Comparison of ENCODE assay signal across 21 cellular contexts in the genomic region with DNA sequence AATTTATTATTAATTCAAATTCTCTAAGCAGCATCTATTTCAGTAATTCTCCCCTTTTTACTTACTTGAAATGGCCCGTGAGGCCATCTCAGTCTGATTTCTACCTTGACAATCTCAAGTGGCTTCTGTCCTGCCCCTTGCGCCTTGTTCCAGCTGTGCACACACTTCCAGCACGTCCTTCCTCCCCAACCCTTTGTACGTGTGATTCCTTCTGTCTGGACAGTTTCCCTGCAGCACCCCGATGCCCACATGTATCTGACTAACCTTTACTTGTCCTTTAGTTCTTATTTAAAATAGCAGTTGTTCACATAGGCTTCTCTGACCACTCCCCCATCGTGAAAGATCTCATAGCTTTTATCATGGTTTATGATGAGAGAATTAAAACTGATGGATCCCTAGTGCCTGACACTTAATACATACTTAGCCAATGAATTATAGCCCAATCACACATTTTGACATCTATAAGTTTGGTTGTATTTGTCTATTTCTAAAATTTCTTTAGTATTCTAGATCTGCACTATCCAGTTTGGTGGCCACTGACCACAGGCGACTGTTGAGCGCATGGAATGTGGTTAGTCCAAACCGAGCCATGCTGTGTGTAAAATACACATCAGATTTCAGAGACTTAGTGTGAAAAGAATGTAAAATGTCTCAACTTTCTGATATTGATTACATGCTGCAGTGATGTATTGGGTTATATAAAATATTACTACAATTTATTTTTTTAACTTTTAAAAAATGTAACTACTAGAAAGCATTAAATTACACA. TPM values are rescaled to one million over a fixed set of nuclear protein-coding genes. Genes with fewer than 3 reads are reported as not detected.
A peak's percentile ranks its signal among the peaks of the same experiment; 100 is the strongest.
DNase-seq lines count a peak whose midpoint lies in the region; ATAC-seq and TF ChIP-seq lines count a peak whose summit lies in the region.
"Had no signal": no experiment of that assay in that cellular context is flagged by ENCODE, and none has a peak within 500 bp of the region (broad histone marks: within the 10 kb centered on the region; RNA-seq: fewer than 3 reads in every experiment).

No MANE protein-coding gene starts in this region.

- CTCF ChIA-PET in activated CD8-positive, alpha-beta T cell treated with anti-CD3 and anti-CD28 coated beads for 36 hours (lab: Charles Lee): no interaction called here
- CTCF ChIA-PET in activated CD8-positive, alpha-beta T cell treated with anti-CD3 and anti-CD28 coated beads, Interleukin-2, amount 10 ng/mL, durations not matched to agents 7 days and 5 days (lab: Charles Lee): no interaction called here

- H3K36me3 ChIP-seq in spleen: peaks cover 0 to 33% (median 6%) of the 10 kb centered on the region in 6 donors

- H3K27me3 ChIP-seq in spleen (replicated peaks in 1 of 7): no peaks in the 10 kb centered on the region
- H3K27me3 ChIP-seq: BLaER1 had no signal

- H3K9me3 Mint-ChIP-seq in activated CD8-positive, alpha-beta T cell treated with anti-CD3 and anti-CD28 coated beads for 36 hours: no peaks in the 10 kb centered on the region
- no peaks in the 10 kb centered on the region for H3K9me3 Mint-ChIP-seq in activated CD8-positive, alpha-beta T cell treated with anti-CD3 and anti-CD28 coated beads, Interleukin-2, amount 10 ng/mL, durations not matched to agents 7 days and 5 days (ENCODE audit: insufficient read depth)
- no peaks in the 10 kb centered on the region for H3K9me3 Mint-ChIP-seq in chondrocyte (ENCODE audit: low read depth)
- H3K9me3 Mint-ChIP-seq: naive thymus-derived CD8-positive, alpha-beta T cell; stimulated activated effector memory CD8-positive, alpha-beta T cell treated with anti-CD3 and anti-CD28 coated beads, Interleukin-12 subunit alpha, Interleukin-12 subunit beta, amount 100 ng/mL, for 72 hours; T-cell had no signal

- no peak for TF ChIP-seq POLR2A in spleen (IDR thresholded peaks at IDR 0.05)

- H3K27me3 Mint-ChIP-seq in activated CD8-positive, alpha-beta T cell treated with anti-CD3 and anti-CD28 coated beads for 36 hours: no peaks in the 10 kb centered on the region
- H3K27me3 Mint-ChIP-seq in activated CD8-positive, alpha-beta T cell treated with anti-CD3 and anti-CD28 coated beads, Interleukin-2, amount 10 ng/mL, durations not matched to agents 7 days and 5 days (ENCODE audit: low read depth): no peaks in the 10 kb centered on the region
- H3K27me3 Mint-ChIP-seq in chondrocyte (ENCODE audit: low read depth): no peaks in the 10 kb centered on the region
- H3K27me3 Mint-ChIP-seq: naive thymus-derived CD8-positive, alpha-beta T cell; T-cell had no signal

- no peaks in the 10 kb centered on the region for H3K9me3 ChIP-seq in spleen
- H3K9me3 ChIP-seq: BLaER1 had no signal

- TF ChIP-seq CTCF in activated CD8-positive, alpha-beta T cell treated with anti-CD3 and anti-CD28 coated beads for 36 hours (IDR thresholded peaks at IDR 0.05): no peak
- TF ChIP-seq CTCF in chondrocyte (IDR thresholded peaks at IDR 0.05) (no peak), spleen (IDR thresholded peaks at IDR 0.05 in 8 of 11, conservative IDR thresholded peaks at IDR 0.05 in 3 of 11) (no peak)

- intact Hi-C loops in activated CD8-positive, alpha-beta T cell treated with anti-CD3 and anti-CD28 coated beads for 36 hours (cut with micrococcal nuclease): no loop called here
- intact Hi-C loops in spleen (cut with DNase I; ENCODE audit: low total_unique reads): no loop called here

- peaks cover 9% of the 10 kb centered on the region for H3K36me3 Mint-ChIP-seq in activated CD8-positive, alpha-beta T cell treated with anti-CD3 and anti-CD28 coated beads for 36 hours (ENCODE audit: low read depth)
- peaks cover 12% of the 10 kb centered on the region for H3K36me3 Mint-ChIP-seq in activated CD8-positive, alpha-beta T cell treated with anti-CD3 and anti-CD28 coated beads, Interleukin-2, amount 10 ng/mL, durations not matched to agents 7 days and 5 days (ENCODE audit: low read depth)
- H3K36me3 Mint-ChIP-seq in chondrocyte (ENCODE audit: low read depth): peaks cover 7% of the 10 kb centered on the region

- WGBS in spleen, 5 donors: 70 to 79% (median 73%) methylated on average over 9 of the region's 9 CpGs

- ATAC-seq in activated CD8-positive, alpha-beta T cell treated with anti-CD3 and anti-CD28 coated beads for 36 hours: no peak
- ATAC-seq in activated CD8-positive, alpha-beta T cell treated with anti-CD3 and anti-CD28 coated beads, Interleukin-2, amount 10 ng/mL, durations not matched to agents 7 days and 5 days: no peak
- ATAC-seq: esophagus mucosa; naive thymus-derived CD8-positive, alpha-beta T cell; sciatic nerve; stimulated activated effector memory CD8-positive, alpha-beta T cell treated with anti-CD3 and anti-CD28 coated beads, Interleukin-12 subunit alpha, Interleukin-12 subunit beta, amount 100 ng/mL, for 72 hours; T-cell had no signal

- peak overlapping the region; percentile 1 for H3K27ac Mint-ChIP-seq in activated CD8-positive, alpha-beta T cell treated with anti-CD3 and anti-CD28 coated beads for 36 hours
- no peak overlapping the region for H3K27ac Mint-ChIP-seq in activated CD8-positive, alpha-beta T cell treated with anti-CD3 and anti-CD28 coated beads, Interleukin-2, amount 10 ng/mL, durations not matched to agents 7 days and 5 days
- H3K27ac Mint-ChIP-seq in chondrocyte (ENCODE audit: unreplicated experiment): peak overlapping the region; percentile 2
- H3K27ac Mint-ChIP-seq: stimulated activated effector memory CD8-positive, alpha-beta T cell treated with anti-CD3 and anti-CD28 coated beads, Interleukin-12 subunit alpha, Interleukin-12 subunit beta, amount 100 ng/mL, for 72 hours; T-cell had no signal

- no peak overlapping the region for H3K27ac ChIP-seq in spleen
- H3K27ac ChIP-seq: BLaER1, parathyroid adenoma had no signal

- no peak for DNase-seq in activated CD8-positive, alpha-beta T cell treated with anti-CD3 and anti-CD28 coated beads for 36 hours
- no peak for DNase-seq in activated CD8-positive, alpha-beta T cell treated with anti-CD3 and anti-CD28 coated beads, Interleukin-2, amount 10 ng/mL, durations not matched to agents 7 days and 5 days
- DNase-seq in M059J (ENCODE audit: low read depth) (peak; percentile 9), chondrocyte (ENCODE audit: low spot score) (no peak), spleen (peak; percentile 17), NCI-H446 treated with DMSO at 0.1 percent for 48 hours (lab: John Stamatoyannopoulos, UW) (no peak), middle frontal gyrus (ENCODE audit: extremely low spot score, low spot score) (no peak)
- no peak for DNase-seq in central memory CD4-positive, alpha-beta T cell
- DNase-seq: activated CD4-positive, alpha-beta T cell treated with anti-CD3 and anti-CD28 coated beads, Interleukin-2, amount 50 U/mL, for 1 hour; activated naive CD4-positive, alpha-beta T cell; amygdala; effector CD8-positive, alpha-beta T cell; mammary epithelial cell; naive thymus-derived CD8-positive, alpha-beta T cell; NCI-H187; T-cell had no signal

- peaks cover 0 to 75% (median 8%) of the 10 kb centered on the region in 6 donors for H3K4me1 ChIP-seq in spleen
- H3K4me1 ChIP-seq: parathyroid adenoma had no signal

- POLR2A ChIA-PET in activated CD8-positive, alpha-beta T cell treated with anti-CD3 and anti-CD28 coated beads for 36 hours (lab: Charles Lee): no interaction called here
- POLR2A ChIA-PET in activated CD8-positive, alpha-beta T cell treated with anti-CD3 and anti-CD28 coated beads, Interleukin-2, amount 10 ng/mL, durations not matched to agents 7 days and 5 days (lab: Charles Lee): no interaction called here

- H3K4me1 Mint-ChIP-seq in activated CD8-positive, alpha-beta T cell treated with anti-CD3 and anti-CD28 coated beads for 36 hours (ENCODE audit: low read depth): peaks cover 39% of the 10 kb centered on the region
- peaks cover 22% of the 10 kb centered on the region for H3K4me1 Mint-ChIP-seq in activated CD8-positive, alpha-beta T cell treated with anti-CD3 and anti-CD28 coated beads, Interleukin-2, amount 10 ng/mL, durations not matched to agents 7 days and 5 days (ENCODE audit: low read depth)
- H3K4me1 Mint-ChIP-seq in chondrocyte (ENCODE audit: low read depth): peaks cover 28% of the 10 kb centered on the region

- no peak overlapping the region for H3K4me3 ChIP-seq in spleen
- H3K4me3 ChIP-seq: BLaER1 had no signal

- H3K4me3 Mint-ChIP-seq in activated CD8-positive, alpha-beta T cell treated with anti-CD3 and anti-CD28 coated beads for 36 hours: no peak overlapping the region
- no peak overlapping the region for H3K4me3 Mint-ChIP-seq in activated CD8-positive, alpha-beta T cell treated with anti-CD3 and anti-CD28 coated beads, Interleukin-2, amount 10 ng/mL, durations not matched to agents 7 days and 5 days
- no peak overlapping the region for H3K4me3 Mint-ChIP-seq in chondrocyte (ENCODE audit: unreplicated experiment)
- H3K4me3 Mint-ChIP-seq: naive thymus-derived CD8-positive, alpha-beta T cell; stimulated activated effector memory CD8-positive, alpha-beta T cell treated with anti-CD3 and anti-CD28 coated beads, Interleukin-12 subunit alpha, Interleukin-12 subunit beta, amount 100 ng/mL, for 72 hours; T-cell had no signal

RNA-seq across cellular contexts. Expression of a gene that starts 14.3 kb away (rescaled TPM):
- total RNA-seq in activated CD8-positive, alpha-beta T cell treated with anti-CD3 and anti-CD28 coated beads for 36 hours: 1 to 10 TPM; 4.6 to 4.7 TPM
- 1 to 10 TPM; 7.7 to 8.1 TPM for total RNA-seq in activated CD8-positive, alpha-beta T cell treated with anti-CD3 and anti-CD28 coated beads, Interleukin-2, amount 10 ng/mL, durations not matched to agents 7 days and 5 days
- 1.9 and 4.3 TPM in 2 replicates for total RNA-seq in M059J (2014; rRNA removed; shearing (Covaris generic))
- total RNA-seq in chondrocyte (13.3 to 16.2 TPM (median 14.5 TPM) in 3 replicates), spleen (10 to 100 TPM; 13.0 to 28.9 (median 15.9) TPM)
- polyA plus RNA-seq in spleen: 1 to 10 TPM; 2.1 to 3.1 (median 2.3) TPM

RNA-seq across cellular contexts. Expression of a gene that starts 39.9 kb away (rescaled TPM):
- 1 to 10 TPM; 1.9 to 2.2 TPM for total RNA-seq in activated CD8-positive, alpha-beta T cell treated with anti-CD3 and anti-CD28 coated beads for 36 hours
- total RNA-seq in activated CD8-positive, alpha-beta T cell treated with anti-CD3 and anti-CD28 coated beads, Interleukin-2, amount 10 ng/mL, durations not matched to agents 7 days and 5 days: 1 to 10 TPM; 2.5 to 4.1 TPM
- 3.6 and 9.8 TPM in 2 replicates for total RNA-seq in M059J (2014; rRNA removed; shearing (Covaris generic))
- total RNA-seq in chondrocyte (6.8 to 9.0 TPM (median 8.1 TPM) in 3 replicates), spleen (10 to 100 TPM; 11.0 to 27.3 (median 17.1) TPM)
- 1 to 10 TPM; 2.5 to 4.9 (median 3.0) TPM for polyA plus RNA-seq in spleen

Comparison
In these comparisons a context has a peak if more than half of its experiments do, and no peak if none do; other contexts are left out.
1. DNase-seq: peak in M059J (single experiment) and spleen (single experiment); none in activated CD8-positive, alpha-beta T cell treated with anti-CD3 and anti-CD28 coated beads for 36 hours (single experiment), activated CD8-positive, alpha-beta T cell treated with anti-CD3 and anti-CD28 coated beads, Interleukin-2, amount 10 ng/mL, durations not matched to agents 7 days and 5 days (single experiment), chondrocyte (single experiment), NCI-H446 treated with DMSO at 0.1 percent for 48 hours (single experiment), central memory CD4-positive, alpha-beta T cell (single experiment) and middle frontal gyrus (single experiment).